1 cellular context compared by ENCODE assay signal in the genomic region with DNA sequence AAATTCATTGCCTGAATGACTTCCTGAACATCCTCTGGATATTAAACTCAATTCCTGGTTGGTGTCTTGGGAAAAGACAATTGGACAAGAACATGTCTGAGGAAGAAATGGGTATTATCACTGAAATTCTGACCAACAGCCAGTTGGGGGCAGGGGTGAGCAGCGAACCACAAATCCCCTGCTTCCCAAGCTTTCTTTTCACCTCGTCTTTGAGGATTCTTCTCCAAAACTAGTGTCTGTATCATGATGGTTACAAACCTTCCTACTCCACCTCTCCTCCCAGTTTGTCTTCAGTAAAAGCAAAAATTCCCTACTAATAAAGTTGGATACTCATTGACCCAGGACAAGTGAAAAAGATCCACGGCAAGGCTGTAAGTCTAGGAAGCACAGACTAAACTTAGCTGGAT.
TF ChIP-seq lines count a peak whose summit lies in the region.

No MANE protein-coding gene starts in this region.

TF ChIP-seq in K562, 482 proteins besides CTCF, POLR2A, EP300 and RAD21 (continued from another document):
- TF ChIP-seq, protein P1, sequence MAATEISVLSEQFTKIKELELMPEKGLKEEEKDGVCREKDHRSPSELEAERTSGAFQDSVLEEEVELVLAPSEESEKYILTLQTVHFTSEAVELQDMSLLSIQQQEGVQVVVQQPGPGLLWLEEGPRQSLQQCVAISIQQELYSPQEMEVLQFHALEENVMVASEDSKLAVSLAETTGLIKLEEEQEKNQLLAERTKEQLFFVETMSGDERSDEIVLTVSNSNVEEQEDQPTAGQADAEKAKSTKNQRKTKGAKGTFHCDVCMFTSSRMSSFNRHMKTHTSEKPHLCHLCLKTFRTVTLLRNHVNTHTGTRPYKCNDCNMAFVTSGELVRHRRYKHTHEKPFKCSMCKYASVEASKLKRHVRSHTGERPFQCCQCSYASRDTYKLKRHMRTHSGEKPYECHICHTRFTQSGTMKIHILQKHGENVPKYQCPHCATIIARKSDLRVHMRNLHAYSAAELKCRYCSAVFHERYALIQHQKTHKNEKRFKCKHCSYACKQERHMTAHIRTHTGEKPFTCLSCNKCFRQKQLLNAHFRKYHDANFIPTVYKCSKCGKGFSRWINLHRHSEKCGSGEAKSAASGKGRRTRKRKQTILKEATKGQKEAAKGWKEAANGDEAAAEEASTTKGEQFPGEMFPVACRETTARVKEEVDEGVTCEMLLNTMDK (IDR thresholded peaks at IDR 0.05; ENCODE audit: borderline replicate concordance, insufficient read depth, low read depth, low read length, poor library complexity, severe bottlenecking) = no peak
- TF ChIP-seq MEIS2 (IDR thresholded peaks at IDR 0.05; ENCODE audit: partially characterized antibody) (no peak), CBFA2T2 (conservative IDR thresholded peaks at IDR 0.05) (no peak), STAG1 (CRISPR knock-in tag; IDR thresholded peaks at IDR 0.05; ENCODE audit: borderline replicate concordance) (peak; percentile 52; the same call in 1 of the 2 replicates), ETV5 (CRISPR knock-in tag; IDR thresholded peaks at IDR 0.05; ENCODE audit: low read depth) (no peak), HOXB6 (CRISPR knock-in tag; IDR thresholded peaks at IDR 0.05; ENCODE audit: borderline replicate concordance) (no peak), ARNT (IDR thresholded peaks at IDR 0.05) (peak in 1 of 2 experiments; percentile 32; a peak in 1 of 4 replicates), NONO (IDR thresholded peaks at IDR 0.05; ENCODE audit: low read depth in 2 of 2, low read length in 1 of 2) (no peak), L3MBTL2 (IDR thresholded peaks at IDR 0.05) (no peak), POLR3G (IDR thresholded peaks at IDR 0.05; ENCODE audit: extremely low read depth, insufficient read length, insufficient replicate concordance) (no peak), CREBBP (IDR thresholded peaks at IDR 0.05; ENCODE audit: low read depth, low read length) (no peak)
- TF ChIP-seq, protein P2, sequence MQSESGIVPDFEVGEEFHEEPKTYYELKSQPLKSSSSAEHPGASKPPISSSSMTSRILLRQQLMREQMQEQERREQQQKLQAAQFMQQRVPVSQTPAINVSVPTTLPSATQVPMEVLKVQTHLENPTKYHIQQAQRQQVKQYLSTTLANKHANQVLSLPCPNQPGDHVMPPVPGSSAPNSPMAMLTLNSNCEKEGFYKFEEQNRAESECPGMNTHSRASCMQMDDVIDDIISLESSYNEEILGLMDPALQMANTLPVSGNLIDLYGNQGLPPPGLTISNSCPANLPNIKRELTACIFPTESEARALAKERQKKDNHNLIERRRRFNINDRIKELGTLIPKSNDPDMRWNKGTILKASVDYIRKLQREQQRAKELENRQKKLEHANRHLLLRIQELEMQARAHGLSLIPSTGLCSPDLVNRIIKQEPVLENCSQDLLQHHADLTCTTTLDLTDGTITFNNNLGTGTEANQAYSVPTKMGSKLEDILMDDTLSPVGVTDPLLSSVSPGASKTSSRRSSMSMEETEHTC (IDR thresholded peaks at IDR 0.05) = no peak
- TF ChIP-seq, protein P3, sequence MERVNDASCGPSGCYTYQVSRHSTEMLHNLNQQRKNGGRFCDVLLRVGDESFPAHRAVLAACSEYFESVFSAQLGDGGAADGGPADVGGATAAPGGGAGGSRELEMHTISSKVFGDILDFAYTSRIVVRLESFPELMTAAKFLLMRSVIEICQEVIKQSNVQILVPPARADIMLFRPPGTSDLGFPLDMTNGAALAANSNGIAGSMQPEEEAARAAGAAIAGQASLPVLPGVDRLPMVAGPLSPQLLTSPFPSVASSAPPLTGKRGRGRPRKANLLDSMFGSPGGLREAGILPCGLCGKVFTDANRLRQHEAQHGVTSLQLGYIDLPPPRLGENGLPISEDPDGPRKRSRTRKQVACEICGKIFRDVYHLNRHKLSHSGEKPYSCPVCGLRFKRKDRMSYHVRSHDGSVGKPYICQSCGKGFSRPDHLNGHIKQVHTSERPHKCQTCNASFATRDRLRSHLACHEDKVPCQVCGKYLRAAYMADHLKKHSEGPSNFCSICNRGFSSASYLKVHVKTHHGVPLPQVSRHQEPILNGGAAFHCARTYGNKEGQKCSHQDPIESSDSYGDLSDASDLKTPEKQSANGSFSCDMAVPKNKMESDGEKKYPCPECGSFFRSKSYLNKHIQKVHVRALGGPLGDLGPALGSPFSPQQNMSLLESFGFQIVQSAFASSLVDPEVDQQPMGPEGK (CRISPR knock-in tag; IDR thresholded peaks at IDR 0.05; ENCODE audit: borderline replicate concordance) = no peak
- TF ChIP-seq, protein P4, sequence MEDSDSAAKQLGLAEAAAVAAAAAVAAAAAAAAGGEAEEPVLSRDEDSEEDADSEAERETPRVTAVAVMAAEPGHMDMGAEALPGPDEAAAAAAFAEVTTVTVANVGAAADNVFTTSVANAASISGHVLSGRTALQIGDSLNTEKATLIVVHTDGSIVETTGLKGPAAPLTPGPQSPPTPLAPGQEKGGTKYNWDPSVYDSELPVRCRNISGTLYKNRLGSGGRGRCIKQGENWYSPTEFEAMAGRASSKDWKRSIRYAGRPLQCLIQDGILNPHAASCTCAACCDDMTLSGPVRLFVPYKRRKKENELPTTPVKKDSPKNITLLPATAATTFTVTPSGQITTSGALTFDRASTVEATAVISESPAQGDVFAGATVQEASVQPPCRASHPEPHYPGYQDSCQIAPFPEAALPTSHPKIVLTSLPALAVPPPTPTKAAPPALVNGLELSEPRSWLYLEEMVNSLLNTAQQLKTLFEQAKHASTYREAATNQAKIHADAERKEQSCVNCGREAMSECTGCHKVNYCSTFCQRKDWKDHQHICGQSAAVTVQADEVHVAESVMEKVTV (CRISPR knock-in tag; IDR thresholded peaks at IDR 0.05) = peak; percentile 88
- TF ChIP-seq, protein P5, sequence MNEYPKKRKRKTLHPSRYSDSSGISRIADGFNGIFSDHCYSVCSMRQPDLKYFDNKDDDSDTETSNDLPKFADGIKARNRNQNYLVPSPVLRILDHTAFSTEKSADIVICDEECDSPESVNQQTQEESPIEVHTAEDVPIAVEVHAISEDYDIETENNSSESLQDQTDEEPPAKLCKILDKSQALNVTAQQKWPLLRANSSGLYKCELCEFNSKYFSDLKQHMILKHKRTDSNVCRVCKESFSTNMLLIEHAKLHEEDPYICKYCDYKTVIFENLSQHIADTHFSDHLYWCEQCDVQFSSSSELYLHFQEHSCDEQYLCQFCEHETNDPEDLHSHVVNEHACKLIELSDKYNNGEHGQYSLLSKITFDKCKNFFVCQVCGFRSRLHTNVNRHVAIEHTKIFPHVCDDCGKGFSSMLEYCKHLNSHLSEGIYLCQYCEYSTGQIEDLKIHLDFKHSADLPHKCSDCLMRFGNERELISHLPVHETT (CRISPR knock-in tag; conservative IDR thresholded peaks at IDR 0.05 in 1 of 2, IDR thresholded peaks at IDR 0.05 in 1 of 2) = peak in 1 of 2 experiments; percentile 75; a peak in 2 of 4 replicates
